1 cellular context compared by ENCODE assay signal in genomic region chr6:32222333-32223230, GRCh38.
TF ChIP-seq lines count a peak whose summit lies in the region.

No MANE protein-coding gene starts in this region.

TF ChIP-seq in K562, 482 proteins besides CTCF, POLR2A, EP300 and RAD21:
- TF ChIP-seq SMARCA5 (IDR thresholded peaks at IDR 0.05) = no peak
- peak; percentile 49; the same call in 1 of the 2 replicates for TF ChIP-seq SPI1 (IDR thresholded peaks at IDR 0.05; ENCODE audit: borderline replicate concordance, low read depth, low read length)
- peak; percentile 9 for TF ChIP-seq HNRNPLL (IDR thresholded peaks at IDR 0.05; ENCODE audit: low read depth, low read length, poor library complexity, severe bottlenecking)
TF ChIP-seq in K562: peak in this region for 2.
